Comparison of ENCODE assay signal across 14 cellular contexts in the genomic region with DNA sequence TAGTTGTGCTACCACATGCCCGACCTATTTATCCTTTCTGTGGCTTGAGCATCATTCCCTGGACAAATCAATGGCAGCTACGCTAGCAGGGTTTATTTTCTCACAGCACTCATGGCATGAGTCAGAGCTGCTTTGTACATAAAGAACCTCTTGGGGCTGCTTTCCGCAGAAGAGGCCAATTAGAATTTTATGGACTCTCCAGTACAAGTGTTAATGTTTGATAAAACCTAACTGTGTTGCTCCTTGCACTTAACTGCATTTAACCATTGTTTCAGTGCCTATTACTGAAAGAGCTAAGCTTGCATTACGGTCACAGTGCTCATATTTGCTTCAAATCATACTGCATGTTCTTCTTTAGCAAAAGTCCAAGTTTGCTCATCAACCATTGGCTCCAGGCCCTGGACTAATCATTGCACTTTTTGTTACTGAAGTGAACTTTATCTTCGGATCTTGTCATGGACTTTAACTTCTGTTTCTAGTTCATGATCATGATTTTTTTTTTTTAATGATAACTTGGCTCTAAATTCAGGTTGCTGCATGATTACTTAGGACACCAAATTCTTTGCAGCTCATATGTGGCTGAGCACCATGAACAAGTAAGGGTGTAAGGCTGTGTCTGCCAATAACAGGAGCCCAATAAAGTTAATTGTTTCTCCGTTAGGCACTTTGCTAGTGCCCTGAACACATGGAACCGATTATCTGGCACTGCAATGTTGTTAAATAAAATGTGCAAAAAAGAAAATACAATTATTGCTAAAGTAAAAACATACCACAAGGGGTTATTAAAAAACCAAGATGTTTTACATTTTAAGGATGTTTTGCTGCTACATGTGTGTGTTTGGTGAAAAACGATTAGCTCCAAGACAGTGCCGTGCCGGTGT.
DNase-seq lines count a peak whose midpoint lies in the region; ATAC-seq, FAIRE-seq and TF ChIP-seq lines count a peak whose summit lies in the region.
"Had no signal": no experiment of that assay in that cellular context is flagged by ENCODE, and none has a peak within 500 bp of the region (broad histone marks: within the 10 kb centered on the region; RNA-seq: fewer than 3 reads in every experiment).

No MANE protein-coding gene starts in this region.

- H3K9me3 ChIP-seq in small intestine (ENCODE audit: control insufficient read depth, low read depth): no peaks in the 10 kb centered on the region
- no peaks in the 10 kb centered on the region for H3K9me3 ChIP-seq in mammary epithelial cell (replicated peaks; ENCODE audit: insufficient read depth, low read length)
- no peaks in the 10 kb centered on the region for H3K9me3 ChIP-seq in Caco-2

- CTCF ChIA-PET in mammary epithelial cell (lab: Charles Lee; ENCODE audit: low non-redundant PET) (no interaction called here), Caco-2 (lab: Charles Lee) (no interaction called here)

- H3K4me3 ChIP-seq in fibroblast of mammary gland (ENCODE audit: control insufficient read depth, low read depth, low read length) (no peak overlapping the region), small intestine (ENCODE audit: low read depth in 1 of 2, low read length in 2 of 2) (no peak overlapping the region), mammary epithelial cell (replicated peaks in 1 of 3; ENCODE audit: insufficient read depth in 1 of 3, low read depth in 2 of 3, low read length in 3 of 3) (no peak overlapping the region), Caco-2 (ENCODE audit: low read depth, low read length) (no peak overlapping the region)

- no peak overlapping the region for H3K4me2 ChIP-seq in mammary epithelial cell (ENCODE audit: insufficient read depth, low read depth, low read length)

- H3K4me1 ChIP-seq in small intestine (ENCODE audit: control insufficient read depth in 2 of 2, insufficient read depth in 1 of 2, low read depth in 1 of 2, low read length in 1 of 2) (peaks cover 0 to 3% of the 10 kb centered on the region in 2 donors), mammary epithelial cell (ENCODE audit: insufficient read depth, low read length) (no peaks in the 10 kb centered on the region), Caco-2 (no peaks in the 10 kb centered on the region)

- BruUV-seq in mammary epithelial cell (replicated peaks; lab: Mats Ljungman, UMichigan): no TSS peak
- BruUV-seq in Caco-2 (replicated peaks; lab: Mats Ljungman, UMichigan): no TSS peak

- no peak overlapping the region for H2AFZ ChIP-seq in mammary epithelial cell (ENCODE audit: low read depth, low read length)

- DNase-seq in HTR-8/SVneo (ENCODE audit: insufficient read length, low spot score) (no peak), NCI-H345 (lab: John Stamatoyannopoulos, UW) (peak; percentile 86), fibroblast of mammary gland (ENCODE audit: low read depth) (peak; percentile 22), small intestine (peak; percentile 82), AG08395 (ENCODE audit: low spot score) (no peak), mammary epithelial cell (no peak), Caco-2 (no peak)
- DNase-seq: activated B cell treated with CpG ODN at 0.5 μM for 24 hours; activated gamma-delta T cell; glutamatergic neuron; MM.1S; stimulated activated naive B cell treated with anti-CD40 and anti-IgM and Interleukin-4, amounts not matched to agents 10 μg/mL and 1 μg/mL and 100 μg/mL, for 72 hours had no signal

- no peaks in the 10 kb centered on the region for H3K4me1 Mint-ChIP-seq in Caco-2 (ENCODE audit: low read depth, unreplicated experiment)
- H3K4me1 Mint-ChIP-seq: activated B cell treated with CpG ODN at 0.5 μM for 24 hours had no signal

- H3K27me3 ChIP-seq in small intestine (ENCODE audit: control insufficient read depth in 2 of 2, insufficient read depth in 2 of 2, low read length in 2 of 2) (no peaks in the 10 kb centered on the region), mammary epithelial cell (ENCODE audit: insufficient read depth, low read length) (peaks cover 6% of the 10 kb centered on the region), Caco-2 (replicated peaks; ENCODE audit: control insufficient read depth, insufficient read depth, low read length) (no peaks in the 10 kb centered on the region)

- H4K20me1 ChIP-seq in mammary epithelial cell (ENCODE audit: insufficient read depth, low read length): no peaks in the 10 kb centered on the region

- no peaks in the 10 kb centered on the region for H3K36me3 ChIP-seq in small intestine (ENCODE audit: control insufficient read depth in 2 of 2, insufficient read depth in 2 of 2, low read length in 2 of 2)
- H3K36me3 ChIP-seq in mammary epithelial cell (ENCODE audit: insufficient read depth, low read length): no peaks in the 10 kb centered on the region
- no peaks in the 10 kb centered on the region for H3K36me3 ChIP-seq in Caco-2 (ENCODE audit: control insufficient read depth, insufficient read depth, low read length)

- no peak for ATAC-seq in GM18511 (IDR thresholded peaks at IDR 0.05; ENCODE audit: unreplicated experiment)
- ATAC-seq: Right ventricle myocardium inferior; stimulated activated naive B cell treated with anti-CD40 and anti-IgM and Interleukin-4, amounts not matched to agents 10 μg/mL and 1 μg/mL and 100 μg/mL, for 72 hours had no signal

- H3K79me2 ChIP-seq in mammary epithelial cell (ENCODE audit: insufficient read depth, low read length): no peaks in the 10 kb centered on the region

- FAIRE-seq in HTR-8/SVneo (lab: Jason Lieb, UNC) (peak; percentile 20), small intestine (lab: Jason Lieb, UNC) (no peak)

- no peak overlapping the region for H3K9ac ChIP-seq in mammary epithelial cell (ENCODE audit: insufficient read depth, low read length)

- intact Hi-C loops in mammary epithelial cell (cut with micrococcal nuclease) (no loop called here), Caco-2 (cut with micrococcal nuclease; ENCODE audit: unreplicated experiment) (no loop called here)

- H3K27ac Mint-ChIP-seq in Caco-2 (ENCODE audit: unreplicated experiment): no peak overlapping the region
- H3K27ac Mint-ChIP-seq: activated B cell treated with CpG ODN at 0.5 μM for 24 hours; stimulated activated naive B cell treated with anti-CD40 and anti-IgM and Interleukin-4, amounts not matched to agents 10 μg/mL and 1 μg/mL and 100 μg/mL, for 72 hours had no signal

- POLR2A ChIA-PET in Caco-2 (lab: Charles Lee): no interaction called here

- WGBS in small intestine, 3 donors: 32 to 67% (median 45%) methylated on average over 10 of the region's 10 CpGs
- 82% methylated on average over 10 of the region's 10 CpGs for WGBS in mammary epithelial cell (ENCODE audit: low coverage, missing lambda C conversion rate)

- H3K36me3 Mint-ChIP-seq in Caco-2 (ENCODE audit: insufficient read depth, unreplicated experiment): no peaks in the 10 kb centered on the region
- H3K36me3 Mint-ChIP-seq: stimulated activated naive B cell treated with anti-CD40 and anti-IgM and Interleukin-4, amounts not matched to agents 10 μg/mL and 1 μg/mL and 100 μg/mL, for 72 hours had no signal

- dilution Hi-C loops in mammary epithelial cell (cut with HindIII; ENCODE audit: low sequenced_read_pairs): no loop called here

- peaks cover 3% of the 10 kb centered on the region for H3K27me3 Mint-ChIP-seq in Caco-2 (ENCODE audit: insufficient read depth, unreplicated experiment)
- H3K27me3 Mint-ChIP-seq: activated B cell treated with CpG ODN at 0.5 μM for 24 hours; stimulated activated naive B cell treated with anti-CD40 and anti-IgM and Interleukin-4, amounts not matched to agents 10 μg/mL and 1 μg/mL and 100 μg/mL, for 72 hours had no signal

- no peak for TF ChIP-seq CTCF in fibroblast of mammary gland (conservative IDR thresholded peaks at IDR 0.05; ENCODE audit: control insufficient read depth, insufficient read depth, low read depth, low read length)
- TF ChIP-seq CTCF in mammary epithelial cell (conservative IDR thresholded peaks at IDR 0.05 in 1 of 2, IDR thresholded peaks at IDR 0.05 in 1 of 2; ENCODE audit: extremely low read depth in 1 of 2, insufficient read depth in 1 of 2, low read depth in 1 of 2, low read length in 2 of 2): no peak
- no peak for TF ChIP-seq CTCF in Caco-2 (IDR thresholded peaks at IDR 0.05; ENCODE audit: insufficient read depth in 1 of 2, low read depth in 1 of 2, low read length in 1 of 2, severe bottlenecking in 1 of 2, unreplicated experiment in 1 of 2)

- no peak overlapping the region for H3K27ac ChIP-seq in small intestine (ENCODE audit: low read depth in 1 of 2, low read length in 1 of 2)
- no peak overlapping the region for H3K27ac ChIP-seq in mammary epithelial cell (ENCODE audit: insufficient read depth, low read depth, low read length)

- in situ Hi-C loops in mammary epithelial cell (cut with MboI; ENCODE audit: low sequenced_read_pairs in 2 of 2): no loop called here

- H3K9me3 Mint-ChIP-seq in Caco-2 (ENCODE audit: unreplicated experiment): no peaks in the 10 kb centered on the region
- H3K9me3 Mint-ChIP-seq: activated B cell treated with CpG ODN at 0.5 μM for 24 hours; stimulated activated naive B cell treated with anti-CD40 and anti-IgM and Interleukin-4, amounts not matched to agents 10 μg/mL and 1 μg/mL and 100 μg/mL, for 72 hours had no signal

- no peak overlapping the region for H3K4me3 Mint-ChIP-seq in Caco-2 (ENCODE audit: unreplicated experiment)
- H3K4me3 Mint-ChIP-seq: activated B cell treated with CpG ODN at 0.5 μM for 24 hours; stimulated activated naive B cell treated with anti-CD40 and anti-IgM and Interleukin-4, amounts not matched to agents 10 μg/mL and 1 μg/mL and 100 μg/mL, for 72 hours had no signal

Comparison
In these comparisons a context has a peak if more than half of its experiments do, and no peak if none do; other contexts are left out.
1. DNase-seq: peak in NCI-H345 (single experiment), fibroblast of mammary gland (single experiment) and small intestine (single experiment); none in HTR-8/SVneo (single experiment), AG08395 (single experiment), mammary epithelial cell (single experiment) and Caco-2 (0 of 2).